8 cellular contexts compared by ENCODE assay signal in genomic region chr3:58630081-58630709, GRCh38. TPM values are rescaled to one million over a fixed set of nuclear protein-coding genes. Genes with fewer than 3 reads are reported as not detected.
DNase-seq lines count a peak whose midpoint lies in the region; ATAC-seq and TF ChIP-seq lines count a peak whose summit lies in the region.

No MANE protein-coding gene starts in this region.

- no peaks in the 10 kb centered on the region for H3K27me3 Mint-ChIP-seq in Caco-2 (ENCODE audit: insufficient read depth, unreplicated experiment)

- no peak overlapping the region for H3K4me3 Mint-ChIP-seq in Caco-2 (ENCODE audit: unreplicated experiment)

- H3K36me3 ChIP-seq in Caco-2 (ENCODE audit: control insufficient read depth, insufficient read depth, low read length) (no peaks in the 10 kb centered on the region), PC-9 (ENCODE audit: low read depth) (no peaks in the 10 kb centered on the region), thoracic aorta (no peaks in the 10 kb centered on the region)

- no peaks in the 10 kb centered on the region for H3K4me1 Mint-ChIP-seq in Caco-2 (ENCODE audit: low read depth, unreplicated experiment)

- H3K9me3 ChIP-seq in Caco-2: no peaks in the 10 kb centered on the region
- no peaks in the 10 kb centered on the region for H3K9me3 ChIP-seq in PC-9 (ENCODE audit: insufficient read depth, low read depth)
- H3K9me3 ChIP-seq in thoracic aorta: no peaks in the 10 kb centered on the region

- no peaks in the 10 kb centered on the region for H3F3A ChIP-seq in PC-9 (ENCODE audit: insufficient read depth, low read depth)

- peaks cover 22% of the 10 kb centered on the region for H3K4me1 ChIP-seq in Caco-2
- peaks cover 8% of the 10 kb centered on the region; the same call in 1 of the 2 replicates for H3K4me1 ChIP-seq in PC-9 (replicated peaks; ENCODE audit: insufficient read depth)
- no peaks in the 10 kb centered on the region for H3K4me1 ChIP-seq in foreskin keratinocyte
- H3K4me1 ChIP-seq in thoracic aorta (ENCODE audit: control insufficient read depth in 1 of 2, low read depth in 2 of 2): no peaks in the 10 kb centered on the region

- H2AFZ ChIP-seq in PC-9: no peak overlapping the region

- intact Hi-C loops in Caco-2 (cut with micrococcal nuclease; ENCODE audit: unreplicated experiment) (loop anchor here (1.0 to 10.0 kb wide), 6 partner anchors 45 to 305 kb away; no protein-coding TSS in a partner anchor), PC-9 (cut with micrococcal nuclease; ENCODE audit: unreplicated experiment) (loop anchor here (1.0 to 10.0 kb wide), 4 partner anchors 62 to 445 kb away; no protein-coding TSS in a partner anchor)

- H3K27ac Mint-ChIP-seq in Caco-2 (ENCODE audit: unreplicated experiment): no peak overlapping the region

- no peaks in the 10 kb centered on the region for H3K9me2 ChIP-seq in PC-9 (ENCODE audit: insufficient read depth)

- no peaks in the 10 kb centered on the region for H3K9me3 Mint-ChIP-seq in Caco-2 (ENCODE audit: unreplicated experiment)

- H3K27me3 ChIP-seq in Caco-2 (replicated peaks; ENCODE audit: control insufficient read depth, insufficient read depth, low read length) (no peaks in the 10 kb centered on the region), PC-9 (ENCODE audit: insufficient read depth, low read depth) (no peaks in the 10 kb centered on the region), foreskin keratinocyte (peaks cover 5% of the 10 kb centered on the region), thoracic aorta (replicated peaks; ENCODE audit: insufficient read depth) (no peaks in the 10 kb centered on the region)

- H4K20me1 ChIP-seq in PC-9 (ENCODE audit: insufficient read depth): no peaks in the 10 kb centered on the region

- TF ChIP-seq CTCF in Caco-2 (IDR thresholded peaks at IDR 0.05; ENCODE audit: insufficient read depth in 1 of 2, low read depth in 1 of 2, low read length in 1 of 2, severe bottlenecking in 1 of 2, unreplicated experiment in 1 of 2): peak; percentile 85 to 94
- TF ChIP-seq CTCF in PC-9 (conservative IDR thresholded peaks at IDR 0.05): peak; percentile 96
- peak; percentile 88 for TF ChIP-seq CTCF in foreskin keratinocyte (conservative IDR thresholded peaks at IDR 0.05)
- TF ChIP-seq CTCF in thoracic aorta (IDR thresholded peaks at IDR 0.05): peak; percentile 94

- ATAC-seq in HG03066 (IDR thresholded peaks at IDR 0.05; ENCODE audit: low read depth, unreplicated experiment) (peak; percentile 54), foreskin keratinocyte (peak; percentile 58), thoracic aorta (ENCODE audit: insufficient number of reproducible peaks, low FRiP score, low read depth) (peak; percentile 27), HG03457 (IDR thresholded peaks at IDR 0.05; ENCODE audit: unreplicated experiment) (no peak)

- POLR2A ChIA-PET in Caco-2 (lab: Charles Lee) (interaction anchor here (0.9 kb wide), 1 partner anchor 69 kb away, joined by 3 read pairs; no protein-coding TSS in a partner anchor), PC-9 (lab: Charles Lee; ENCODE audit: unreplicated experiment) (no interaction called here)

- no peaks in the 10 kb centered on the region for H3K36me3 Mint-ChIP-seq in Caco-2 (ENCODE audit: insufficient read depth, unreplicated experiment)

- no peak overlapping the region for H3K27ac ChIP-seq in PC-9
- no peak overlapping the region for H3K27ac ChIP-seq in foreskin keratinocyte
- no peak overlapping the region for H3K27ac ChIP-seq in thoracic aorta

- H3K4me3 ChIP-seq in Caco-2 (ENCODE audit: low read depth, low read length) (no peak overlapping the region), PC-9 (no peak overlapping the region), thoracic aorta (no peak overlapping the region)

- BruUV-seq in Caco-2 (replicated peaks; lab: Mats Ljungman, UMichigan): no TSS peak
- no TSS peak for BruUV-seq in PC-9 (replicated peaks; lab: Mats Ljungman, UMichigan)

- CTCF ChIA-PET in Caco-2 (lab: Charles Lee) (interaction anchor here (0.7 to 2.4 kb wide), 18 partner anchors 9 to 423 kb away, joined by 3 to 29 read pairs (median 6); partner anchors contain the start of gene ACOX2), PC-9 (lab: Charles Lee) (interaction anchor here (0.5 to 1.2 kb wide), 9 partner anchors 9 to 443 kb away, joined by 3 to 9 read pairs (median 3); partner anchors contain the start of genes PXK and RPP14)

- no peaks in the 10 kb centered on the region for H3K79me2 ChIP-seq in PC-9 (ENCODE audit: low read depth)

- no peak overlapping the region for H3K4me2 ChIP-seq in PC-9

- DNase-seq in Caco-2 (peak; percentile 73 to 83), PC-9 (peak; percentile 40 to 61), foreskin keratinocyte (peak in 1 of 2 donors; percentile 34), occipital lobe (lab: John Stamatoyannopoulos, UW) (peak; percentile 34), thoracic aorta (ENCODE audit: low spot score) (peak; percentile 8)
- peak; percentile 17 to 31 for DNase-seq in activated T-helper 1 cell treated with anti-CD3 and anti-CD28 coated beads, Interleukin-2, amount 50 U/mL, for 16 hours (ENCODE audit: low read depth in 1 of 2, low spot score in 1 of 2)

RNA-seq across cellular contexts. Expression of gene FAM3D, which starts 36.4 kb away (rescaled TPM):
- total RNA-seq in Caco-2 (2022): not detected in 2 replicates
- total RNA-seq in PC-9 (2021): not detected in 2 replicates
- not detected in 2 replicates for total RNA-seq in foreskin keratinocyte
- polyA plus RNA-seq in foreskin keratinocyte: not detected in 2 replicates
- not detected for total RNA-seq in occipital lobe
- total RNA-seq in thoracic aorta: not detected

RNA-seq across cellular contexts. Expression of gene FAM107A, which starts 53.0 kb away (rescaled TPM):
- total RNA-seq in Caco-2 (2022): not detected in 2 replicates
- not detected in 2 replicates for total RNA-seq in PC-9 (2021)
- total RNA-seq in foreskin keratinocyte: not detected in 2 replicates
- not detected in 2 replicates for polyA plus RNA-seq in foreskin keratinocyte
- 24.8 TPM for total RNA-seq in occipital lobe
- 10 to 100 TPM; 25.3 to 63.6 TPM for total RNA-seq in thoracic aorta

Comparison
In these comparisons a context has a peak if more than half of its experiments do, and no peak if none do; other contexts are left out.
1. RNA of gene FAM107A, which starts 53.0 kb away (total RNA-seq): 25.3 to 63.6 TPM in thoracic aorta and 24.8 TPM in occipital lobe (single experiment); not detected in Caco-2, not detected in PC-9 and not detected in foreskin keratinocyte; every median in the first group is over 10 times any median in the second.
2. Peak in every context shown above with its lines, with median percentiles within 50 percentile points of each other: CTCF ChIP-seq.